ENCODE assay signal across 11 cellular contexts in genomic region chr11:85076535-85077330, GRCh38.
DNase-seq lines count a peak whose midpoint lies in the region; ATAC-seq lines count a peak whose summit lies in the region.
"Had no signal": no experiment of that assay in that cellular context is flagged by ENCODE, and none has a peak within 500 bp of the region (broad histone marks: within the 10 kb centered on the region; RNA-seq: fewer than 3 reads in every experiment).

No MANE protein-coding gene starts in this region.

- intact Hi-C loops in left cardiac atrium (cut with DNase I) = no loop called here

- no peaks in the 10 kb centered on the region for H3K36me3 ChIP-seq in SJCRH30

- no peaks in the 10 kb centered on the region for H3K27me3 ChIP-seq in SJCRH30

- H3K27ac ChIP-seq in SJCRH30 = no peak overlapping the region

- H3K9me3 ChIP-seq in SJCRH30 (replicated peaks) = no peaks in the 10 kb centered on the region

- H3K4me1 ChIP-seq in SJCRH30 = peaks cover 16% of the 10 kb centered on the region

- no peak overlapping the region for H3K4me3 ChIP-seq in Jurkat, Clone E6-1 (ENCODE audit: low read length)
- H3K4me3 ChIP-seq in SJCRH30 = no peak overlapping the region
- H3K4me3 ChIP-seq: lung had no signal

- peak; percentile 78 to 95 for ATAC-seq in left cardiac atrium

- DNase-seq in A172 (ENCODE audit: low spot score) (peak; percentile 8), SJCRH30 (peak; percentile 37 to 75), left cardiac atrium (no peak), NCI-H1694 treated with DMSO at 0.1 percent for 48 hours (lab: John Stamatoyannopoulos, UW) (no peak), AML-193 (lab: John Stamatoyannopoulos, UW) (no peak), pons (ENCODE audit: low spot score) (no peak)
- DNase-seq in Jurkat, Clone E6-1 (ENCODE audit: low read depth, low spot score) = peak; percentile 90
- DNase-seq in activated CD4-positive, CD25-positive, alpha-beta regulatory T cell (lab: John Stamatoyannopoulos, UW) = no peak
- DNase-seq: activated CD4-positive, alpha-beta T cell treated with anti-CD3 and anti-CD28 coated beads for 1 hour; posterior cingulate gyrus had no signal

Comparison
In these comparisons a context has a peak if more than half of its experiments do, and no peak if none do; other contexts are left out.
1. DNase-seq: peak in A172 (single experiment), Jurkat, Clone E6-1 (single experiment) and SJCRH30 (2 of 2); none in left cardiac atrium (single experiment), NCI-H1694 treated with DMSO at 0.1 percent for 48 hours (single experiment), activated CD4-positive, CD25-positive, alpha-beta regulatory T cell (0 of 4), AML-193 (0 of 2) and pons (single experiment).